In the genomic region with DNA sequence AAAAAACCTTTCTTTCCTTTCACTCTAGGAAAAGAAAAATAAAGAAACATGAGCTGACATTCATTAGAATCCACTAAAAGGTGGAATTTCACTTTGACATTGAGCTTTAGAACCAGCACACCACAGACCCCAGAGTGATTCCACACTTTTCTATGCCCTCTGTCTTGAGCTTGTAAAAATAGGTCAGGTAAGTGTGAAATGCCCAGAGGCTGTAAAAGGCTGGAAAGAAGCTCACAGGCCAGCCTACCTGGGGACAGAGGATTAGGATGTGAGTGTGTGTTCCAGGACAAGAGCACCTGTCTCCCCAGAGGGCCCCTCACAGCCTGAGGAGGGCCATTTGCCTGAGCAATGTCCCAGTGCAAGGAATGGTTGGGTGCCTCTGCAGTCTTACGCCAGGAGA, we compare ENCODE assay signal across 29 cellular contexts. TPM values are rescaled to one million over a fixed set of nuclear protein-coding genes. Genes with fewer than 3 reads are reported as not detected.
"Had no signal": no experiment of that assay in that cellular context is flagged by ENCODE, and none has a peak within 500 bp of the region (broad histone marks: within the 10 kb centered on the region; RNA-seq: fewer than 3 reads in every experiment).

No MANE protein-coding gene starts in this region.

- H3K27ac Mint-ChIP-seq: dendritic cell treated with granulocyte-macrophage colony-stimulating factor and Interleukin-4, amounts not matched to agents 40 ng/mL and 50 ng/mL, for 4 days; mesothelial cell of epicardium; naive thymus-derived CD4-positive, alpha-beta T cell; stimulated activated naive B cell treated with anti-CD40 and anti-IgM and Interleukin-4, amounts not matched to agents 10 μg/mL and 1 μg/mL and 100 μg/mL, for 72 hours; T-helper 1 cell treated with Interleukin-12 subunit alpha and Interleukin-12 subunit beta and Interleukin-4 antibody, amounts not matched to agents 30 μg/mL and 1 μg/mL, for 36 hours had no signal

- H3K36me3 ChIP-seq: breast epithelium, esophagus muscularis mucosa, heart left ventricle, pancreas, prostate gland, sigmoid colon, stomach, tibial artery, upper lobe of right lung had no signal

- H3K27ac ChIP-seq: breast epithelium, esophagus muscularis mucosa, heart left ventricle, pancreas, prostate gland, sigmoid colon, stomach, tibial artery, upper lobe of right lung, VCaP had no signal

- H3K9me3 ChIP-seq: esophagus muscularis mucosa, heart left ventricle, pancreas, prostate gland, sigmoid colon, tibial artery, upper lobe of right lung had no signal

- H3K9me3 Mint-ChIP-seq: central memory CD8-positive, alpha-beta T cell; T-helper 1 cell treated with Interleukin-12 subunit alpha and Interleukin-12 subunit beta and Interleukin-4 antibody, amounts not matched to agents 30 μg/mL and 1 μg/mL, for 36 hours had no signal

- H3K4me1 Mint-ChIP-seq: central memory CD8-positive, alpha-beta T cell; mesothelial cell of epicardium; naive thymus-derived CD4-positive, alpha-beta T cell; stimulated activated naive B cell treated with anti-CD40 and anti-IgM and Interleukin-4, amounts not matched to agents 10 μg/mL and 1 μg/mL and 100 μg/mL, for 72 hours had no signal

- H3K4me3 ChIP-seq: breast epithelium, esophagus muscularis mucosa, heart left ventricle, pancreas, prostate gland, sigmoid colon, stomach, tibial artery, upper lobe of right lung had no signal

- H3K36me3 Mint-ChIP-seq: naive thymus-derived CD4-positive, alpha-beta T cell; stimulated activated naive B cell treated with anti-CD40 and anti-IgM and Interleukin-4, amounts not matched to agents 10 μg/mL and 1 μg/mL and 100 μg/mL, for 72 hours had no signal

- H3K27me3 ChIP-seq: breast epithelium, esophagus muscularis mucosa, foreskin keratinocyte, heart left ventricle, pancreas, sigmoid colon, tibial artery, upper lobe of right lung had no signal

- H3K4me3 Mint-ChIP-seq: central memory CD8-positive, alpha-beta T cell; dendritic cell treated with granulocyte-macrophage colony-stimulating factor and Interleukin-4, amounts not matched to agents 40 ng/mL and 50 ng/mL, for 4 days; mesothelial cell of epicardium; naive thymus-derived CD4-positive, alpha-beta T cell; stimulated activated naive B cell treated with anti-CD40 and anti-IgM and Interleukin-4, amounts not matched to agents 10 μg/mL and 1 μg/mL and 100 μg/mL, for 72 hours; T-helper 1 cell treated with Interleukin-12 subunit alpha and Interleukin-12 subunit beta and Interleukin-4 antibody, amounts not matched to agents 30 μg/mL and 1 μg/mL, for 36 hours had no signal

- DNase-seq: activated CD4-positive, alpha-beta T cell treated with anti-CD3 and anti-CD28 coated beads for 4 hours; activated CD4-positive, alpha-beta T cell treated with anti-CD3 and anti-CD28 coated beads, Interleukin-2, amount 50 U/mL, for 4 hours; activated effector memory CD4-positive, alpha-beta T cell treated with anti-CD3 and anti-CD28 coated beads, Interleukin-2, amount 50 U/mL, for 16 hours; activated naive CD4-positive, alpha-beta T cell treated with anti-CD3 and anti-CD28 coated beads, Interleukin-2, amount 50 U/mL, for 16 hours; activated T-cell treated with anti-CD3 and anti-CD28 coated beads for 4 hours; amygdala; heart left ventricle; left colon; naive thymus-derived CD4-positive, alpha-beta T cell; pancreas; sigmoid colon; small intestine; stimulated activated CD4-positive, alpha-beta T cell treated with anti-CD3 and anti-CD28 coated beads, Interleukin-1b, Interleukin-23, amount 100 ng/mL, for 48 hours; stimulated activated CD4-positive, alpha-beta T cell treated with anti-CD3 and anti-CD28 coated beads, Interleukin-4, amount 100 ng/mL, for 4 hours; stimulated activated CD8-positive, alpha-beta memory T cell treated with anti-CD3 and anti-CD28 coated beads, Interleukin-4, amount 100 ng/mL, for 48 hours; stimulated activated naive B cell treated with anti-CD40 and anti-IgM and Interleukin-4, amounts not matched to agents 10 μg/mL and 1 μg/mL and 100 μg/mL, for 72 hours; stomach; T-helper 9 cell; tibial artery; upper lobe of right lung had no signal

- H3K4me1 ChIP-seq: breast epithelium, esophagus muscularis mucosa, heart left ventricle, pancreas, prostate gland, sigmoid colon, tibial artery, upper lobe of right lung had no signal

- H3K27me3 Mint-ChIP-seq: dendritic cell treated with granulocyte-macrophage colony-stimulating factor and Interleukin-4, amounts not matched to agents 40 ng/mL and 50 ng/mL, for 4 days had no signal

RNA-seq across cellular contexts. Expression of a gene that starts 56.3 kb away (rescaled TPM):
- total RNA-seq: sigmoid colon had no signal
